ENCODE assay signal across 8 cellular contexts in genomic region chr10:73117976-73118743, GRCh38. TPM values are rescaled to one million over a fixed set of nuclear protein-coding genes. Genes with fewer than 3 reads are reported as not detected.
DNase-seq lines count a peak whose midpoint lies in the region; ATAC-seq and TF ChIP-seq lines count a peak whose summit lies in the region.

No MANE protein-coding gene starts in this region.

- no peak overlapping the region for H2AFZ ChIP-seq in ACC112 (ENCODE audit: low read length, unreplicated experiment)

- no peaks in the 10 kb centered on the region for H3K79me2 ChIP-seq in ACC112 (ENCODE audit: control insufficient read depth, insufficient read depth, low read length, unreplicated experiment)

- intact Hi-C loops in psoas muscle (cut with DNase I) (no loop called here), colonic mucosa (cut with DNase I) (no loop called here)

- H3K36me3 ChIP-seq in ACC112 (ENCODE audit: insufficient read depth, low read length) (no peaks in the 10 kb centered on the region), brain microvascular endothelial cell (replicated peaks) (no peaks in the 10 kb centered on the region), psoas muscle (ENCODE audit: insufficient read depth in 1 of 2, low read depth in 1 of 2) (peaks cover 0 to 37% of the 10 kb centered on the region in 2 donors), colonic mucosa (no peaks in the 10 kb centered on the region)

- no peaks in the 10 kb centered on the region for H3K9me3 Mint-ChIP-seq in effector memory CD8-positive, alpha-beta T cell

- H3K4me3 ChIP-seq in ACC112 (ENCODE audit: low read depth, low read length) (no peak overlapping the region), brain microvascular endothelial cell (ENCODE audit: low read depth, low read length) (no peak overlapping the region), psoas muscle (peak overlapping the region; percentile 27), colonic mucosa (no peak overlapping the region)

- H3K9ac ChIP-seq in colonic mucosa (ENCODE audit: low read depth in 2 of 2, low read length in 2 of 2): no peak overlapping the region

- peak overlapping the region; percentile 57 for H3K27ac ChIP-seq in ACC112 (ENCODE audit: low read depth, low read length)
- H3K27ac ChIP-seq in brain microvascular endothelial cell: peak overlapping the region; percentile 63
- H3K27ac ChIP-seq in psoas muscle: peak overlapping the region; percentile 75
- no peak overlapping the region for H3K27ac ChIP-seq in colonic mucosa

- in situ Hi-C loops in brain microvascular endothelial cell (cut with HindIII; ENCODE audit: low pct_ligation_motif_present, low sequenced_read_pairs): no loop called here

- H3K9me3 ChIP-seq in psoas muscle: no peaks in the 10 kb centered on the region
- no peaks in the 10 kb centered on the region for H3K9me3 ChIP-seq in colonic mucosa

- no peak for TF ChIP-seq CTCF in brain microvascular endothelial cell (IDR thresholded peaks at IDR 0.05; ENCODE audit: low read depth, low read length, missing control alignments)
- TF ChIP-seq CTCF in psoas muscle (IDR thresholded peaks at IDR 0.05): no peak
- TF ChIP-seq CTCF in colonic mucosa (IDR thresholded peaks at IDR 0.05): no peak

- H3K27me3 ChIP-seq in ACC112 (ENCODE audit: insufficient read depth, low read length) (no peaks in the 10 kb centered on the region), brain microvascular endothelial cell (replicated peaks) (no peaks in the 10 kb centered on the region), psoas muscle (ENCODE audit: insufficient read depth in 3 of 3, low read length in 2 of 3) (no peaks in the 10 kb centered on the region), colonic mucosa (no peaks in the 10 kb centered on the region)

- 19 to 33% (median 27%) methylated on average over 5 of the region's 5 CpGs for WGBS in psoas muscle, 3 donors

- peak; percentile 59 for DNase-seq in brain microvascular endothelial cell
- no peak for DNase-seq in psoas muscle
- DNase-seq in colonic mucosa: no peak
- no peak for DNase-seq in ecto neural progenitor cell (ENCODE audit: low spot score)
- no peak for DNase-seq in effector memory CD8-positive, alpha-beta T cell

- H3K36me3 Mint-ChIP-seq in effector memory CD8-positive, alpha-beta T cell (ENCODE audit: insufficient read depth): peaks cover 7% of the 10 kb centered on the region

- no peak overlapping the region for H3K4me3 Mint-ChIP-seq in effector memory CD8-positive, alpha-beta T cell

- no peak overlapping the region for H3K27ac Mint-ChIP-seq in effector memory CD8-positive, alpha-beta T cell

- H3K4me1 ChIP-seq in ACC112 (ENCODE audit: control insufficient read depth, insufficient read depth, low read length, unreplicated experiment) (peaks cover 30% of the 10 kb centered on the region), psoas muscle (peaks cover 28% of the 10 kb centered on the region), colonic mucosa (no peaks in the 10 kb centered on the region)

- ATAC-seq in GM19351 (IDR thresholded peaks at IDR 0.05; ENCODE audit: unreplicated experiment) (peak; percentile 92), HG03342 (IDR thresholded peaks at IDR 0.05; ENCODE audit: unreplicated experiment) (peak; percentile 78), psoas muscle (peak; percentile 89 to 93 (median 90))
- ATAC-seq in effector memory CD8-positive, alpha-beta T cell (replicated peaks): no peak

- H3K4me1 Mint-ChIP-seq in effector memory CD8-positive, alpha-beta T cell (ENCODE audit: low read depth in 2 of 2): no peaks in the 10 kb centered on the region

- H3K27me3 Mint-ChIP-seq in effector memory CD8-positive, alpha-beta T cell: no peaks in the 10 kb centered on the region

RNA-seq across cellular contexts. Expression of gene NUDT13, which starts 7.9 kb away (rescaled TPM):
- total RNA-seq in psoas muscle (1 to 10 TPM; 1.1 to 3.2 (median 2.3) TPM), colonic mucosa (1 to 10 TPM; 1.8 to 1.9 TPM)
- polyA plus RNA-seq in psoas muscle: 1 to 10 TPM in 2 of 3 donors, under 1 TPM in 1; 0.69 to 4.6 (median 3.7) TPM

RNA-seq across cellular contexts. Expression of gene P4HA1, which starts 21.5 kb away (rescaled TPM):
- total RNA-seq in psoas muscle (100 to 1,000 TPM in 2 of 4 donors, 10 to 100 TPM in 2; 38.1 to 205 (median 82.3) TPM), colonic mucosa (10 to 100 TPM; 31.4 to 85.1 TPM)
- 100 to 1,000 TPM in 1 of 3 donors, 10 to 100 TPM in 1, 1 to 10 TPM in 1; 6.2 to 262 (median 73.2) TPM for polyA plus RNA-seq in psoas muscle

RNA-seq across cellular contexts. Expression of gene ECD, which starts 49.6 kb away (rescaled TPM):
- 10 to 100 TPM; 12.2 to 17.1 (median 15.0) TPM for total RNA-seq in psoas muscle
- 10 to 100 TPM in 1 of 3 donors, 1 to 10 TPM in 2; 7.0 to 10.7 (median 8.1) TPM for polyA plus RNA-seq in psoas muscle
- total RNA-seq in colonic mucosa: 10 to 100 TPM; 17.1 to 18.2 TPM

RNA-seq across cellular contexts. Expression of gene FAM149B1, which starts 49.8 kb away (rescaled TPM):
- 10 to 100 TPM in 3 of 4 donors, 1 to 10 TPM in 1; 8.9 to 18.1 (median 11.8) TPM for total RNA-seq in psoas muscle
- polyA plus RNA-seq in psoas muscle: 10 to 100 TPM in 2 of 3 donors, 1 to 10 TPM in 1; 8.2 to 10.8 (median 10.2) TPM
- 10 to 100 TPM; 14.0 to 16.4 TPM for total RNA-seq in colonic mucosa
